Comparison of ENCODE assay signal across 30 cellular contexts in genomic region chr10:23403278-23403677, GRCh38. TPM values are rescaled to one million over a fixed set of nuclear protein-coding genes. Genes with fewer than 3 reads are reported as not detected.
"Had no signal": no experiment of that assay in that cellular context is flagged by ENCODE, and none has a peak within 500 bp of the region (broad histone marks: within the 10 kb centered on the region; RNA-seq: fewer than 3 reads in every experiment).

No MANE protein-coding gene starts in this region.

- H3K9me3 Mint-ChIP-seq: effector memory CD8-positive, alpha-beta T cell; immature natural killer cell; naive B cell; natural killer cell treated with Interleukin-12 subunit alpha and Interleukin-12 subunit beta and Interleukin-15 and Interleukin-18, amount 100 ng/mL, for 72 hours; neural crest cell; stimulated activated naive B cell treated with anti-CD40 and anti-IgM and Interleukin-4, amounts not matched to agents 10 μg/mL and 1 μg/mL and 100 μg/mL, for 72 hours; stimulated activated naive CD8-positive, alpha-beta T cell treated with anti-CD3 and anti-CD28 coated beads, Interleukin-15, Interleukin-2, amounts not matched to agents 100 ng/mL and 50 ng/mL, for 24 hours had no signal

- H3K9me3 ChIP-seq: esophagus squamous epithelium, neutrophil, pancreas, sigmoid colon, thoracic aorta, tibial nerve, upper lobe of left lung had no signal

- H3K36me3 ChIP-seq: esophagus squamous epithelium, neutrophil, pancreas, sigmoid colon, thoracic aorta, tibial nerve, upper lobe of left lung had no signal

- ATAC-seq: effector memory CD8-positive, alpha-beta T cell; natural killer cell treated with Interleukin-12 subunit alpha and Interleukin-12 subunit beta and Interleukin-15 and Interleukin-18, amount 100 ng/mL, for 72 hours; stimulated activated naive B cell treated with anti-CD40 and anti-IgM and Interleukin-4, amounts not matched to agents 10 μg/mL and 1 μg/mL and 100 μg/mL, for 72 hours had no signal

- H3K27ac Mint-ChIP-seq: effector memory CD8-positive, alpha-beta T cell; immature natural killer cell; natural killer cell treated with Interleukin-12 subunit alpha and Interleukin-12 subunit beta and Interleukin-15 and Interleukin-18, amount 100 ng/mL, for 72 hours; stimulated activated naive B cell treated with anti-CD40 and anti-IgM and Interleukin-4, amounts not matched to agents 10 μg/mL and 1 μg/mL and 100 μg/mL, for 72 hours; stimulated activated naive CD8-positive, alpha-beta T cell treated with anti-CD3 and anti-CD28 coated beads, Interleukin-15, Interleukin-2, amounts not matched to agents 100 ng/mL and 50 ng/mL, for 24 hours had no signal

- H3K4me3 ChIP-seq: esophagus squamous epithelium, pancreas, sigmoid colon, thoracic aorta, tibial nerve, upper lobe of left lung had no signal

- H3K4me1 ChIP-seq: esophagus squamous epithelium, pancreas, tibial nerve had no signal

- DNase-seq: caudate nucleus; cerebellar nuclear complex; cortex of kidney; effector memory CD8-positive, alpha-beta T cell; erythroblast; esophagus squamous epithelium; head of caudate nucleus; hippocampal formation; immature natural killer cell; islet precursor cell; kidney glomerular epithelial cell; naive B cell; pancreas; sigmoid colon; small intestine; stimulated activated CD4-positive, alpha-beta T cell treated with anti-CD3 and anti-CD28 coated beads, Interleukin-15, amount 100 ng/mL, for 24 hours; stimulated activated CD4-positive, alpha-beta T cell treated with anti-CD3 and anti-CD28 coated beads, Interleukin-2, amount 100 ng/mL, for 48 hours; stimulated activated naive B cell treated with anti-CD40 and anti-IgM and Interleukin-4, amounts not matched to agents 10 μg/mL and 1 μg/mL and 100 μg/mL, for 72 hours; upper lobe of left lung had no signal

- H3K27me3 ChIP-seq: esophagus squamous epithelium, neutrophil, pancreas, sigmoid colon, tibial nerve, upper lobe of left lung had no signal

- H3K4me3 Mint-ChIP-seq: effector memory CD8-positive, alpha-beta T cell; immature natural killer cell; naive B cell; natural killer cell treated with Interleukin-12 subunit alpha and Interleukin-12 subunit beta and Interleukin-15 and Interleukin-18, amount 100 ng/mL, for 72 hours; neural crest cell; stimulated activated naive B cell treated with anti-CD40 and anti-IgM and Interleukin-4, amounts not matched to agents 10 μg/mL and 1 μg/mL and 100 μg/mL, for 72 hours; stimulated activated naive CD8-positive, alpha-beta T cell treated with anti-CD3 and anti-CD28 coated beads, Interleukin-15, Interleukin-2, amounts not matched to agents 100 ng/mL and 50 ng/mL, for 24 hours had no signal

- H3K4me1 Mint-ChIP-seq: immature natural killer cell; naive B cell; neural crest cell; stimulated activated naive B cell treated with anti-CD40 and anti-IgM and Interleukin-4, amounts not matched to agents 10 μg/mL and 1 μg/mL and 100 μg/mL, for 72 hours had no signal

- H3K36me3 Mint-ChIP-seq: immature natural killer cell; naive B cell; natural killer cell treated with Interleukin-12 subunit alpha and Interleukin-12 subunit beta and Interleukin-15 and Interleukin-18, amount 100 ng/mL, for 72 hours; stimulated activated naive B cell treated with anti-CD40 and anti-IgM and Interleukin-4, amounts not matched to agents 10 μg/mL and 1 μg/mL and 100 μg/mL, for 72 hours had no signal

- H3K27me3 Mint-ChIP-seq: effector memory CD8-positive, alpha-beta T cell; naive B cell had no signal

- H3K27ac ChIP-seq: esophagus squamous epithelium, neutrophil, pancreas, sigmoid colon, thoracic aorta, tibial nerve, upper lobe of left lung had no signal

RNA-seq across cellular contexts. Expression of gene C10orf67, which starts 58.7 kb away (rescaled TPM):
- total RNA-seq: dermis microvascular lymphatic vessel endothelial cell; glomerular endothelial cell; lung microvascular endothelial cell; mesenteric fat pad; natural killer cell treated with Interleukin-12 subunit alpha and Interleukin-12 subunit beta and Interleukin-15 and Interleukin-18, amount 100 ng/mL, for 72 hours; posterior vena cava; sigmoid colon; thoracic aorta had no signal
- polyA plus RNA-seq: immature natural killer cell had no signal
